ENCODE assay signal across 1 cellular context in genomic region chr20:56974499-56975250, GRCh38.
TF ChIP-seq lines count a peak whose summit lies in the region.

No MANE protein-coding gene starts in this region.

TF ChIP-seq in liver, 16 proteins besides CTCF, POLR2A, EP300 and RAD21 (continued from another document):
- TF ChIP-seq, protein P1, sequence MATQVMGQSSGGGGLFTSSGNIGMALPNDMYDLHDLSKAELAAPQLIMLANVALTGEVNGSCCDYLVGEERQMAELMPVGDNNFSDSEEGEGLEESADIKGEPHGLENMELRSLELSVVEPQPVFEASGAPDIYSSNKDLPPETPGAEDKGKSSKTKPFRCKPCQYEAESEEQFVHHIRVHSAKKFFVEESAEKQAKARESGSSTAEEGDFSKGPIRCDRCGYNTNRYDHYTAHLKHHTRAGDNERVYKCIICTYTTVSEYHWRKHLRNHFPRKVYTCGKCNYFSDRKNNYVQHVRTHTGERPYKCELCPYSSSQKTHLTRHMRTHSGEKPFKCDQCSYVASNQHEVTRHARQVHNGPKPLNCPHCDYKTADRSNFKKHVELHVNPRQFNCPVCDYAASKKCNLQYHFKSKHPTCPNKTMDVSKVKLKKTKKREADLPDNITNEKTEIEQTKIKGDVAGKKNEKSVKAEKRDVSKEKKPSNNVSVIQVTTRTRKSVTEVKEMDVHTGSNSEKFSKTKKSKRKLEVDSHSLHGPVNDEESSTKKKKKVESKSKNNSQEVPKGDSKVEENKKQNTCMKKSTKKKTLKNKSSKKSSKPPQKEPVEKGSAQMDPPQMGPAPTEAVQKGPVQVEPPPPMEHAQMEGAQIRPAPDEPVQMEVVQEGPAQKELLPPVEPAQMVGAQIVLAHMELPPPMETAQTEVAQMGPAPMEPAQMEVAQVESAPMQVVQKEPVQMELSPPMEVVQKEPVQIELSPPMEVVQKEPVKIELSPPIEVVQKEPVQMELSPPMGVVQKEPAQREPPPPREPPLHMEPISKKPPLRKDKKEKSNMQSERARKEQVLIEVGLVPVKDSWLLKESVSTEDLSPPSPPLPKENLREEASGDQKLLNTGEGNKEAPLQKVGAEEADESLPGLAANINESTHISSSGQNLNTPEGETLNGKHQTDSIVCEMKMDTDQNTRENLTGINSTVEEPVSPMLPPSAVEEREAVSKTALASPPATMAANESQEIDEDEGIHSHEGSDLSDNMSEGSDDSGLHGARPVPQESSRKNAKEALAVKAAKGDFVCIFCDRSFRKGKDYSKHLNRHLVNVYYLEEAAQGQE (IDR thresholded peaks at IDR 0.05): no peak
- no peak for TF ChIP-seq FOXA2 (IDR thresholded peaks at IDR 0.05)
- TF ChIP-seq GABPA (IDR thresholded peaks at IDR 0.05 in 1 of 2, conservative IDR thresholded peaks at IDR 0.05 in 1 of 2): no peak
- TF ChIP-seq, protein P2, sequence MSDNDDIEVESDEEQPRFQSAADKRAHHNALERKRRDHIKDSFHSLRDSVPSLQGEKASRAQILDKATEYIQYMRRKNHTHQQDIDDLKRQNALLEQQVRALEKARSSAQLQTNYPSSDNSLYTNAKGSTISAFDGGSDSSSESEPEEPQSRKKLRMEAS (IDR thresholded peaks at IDR 0.05): no peak
